In the genomic region with DNA sequence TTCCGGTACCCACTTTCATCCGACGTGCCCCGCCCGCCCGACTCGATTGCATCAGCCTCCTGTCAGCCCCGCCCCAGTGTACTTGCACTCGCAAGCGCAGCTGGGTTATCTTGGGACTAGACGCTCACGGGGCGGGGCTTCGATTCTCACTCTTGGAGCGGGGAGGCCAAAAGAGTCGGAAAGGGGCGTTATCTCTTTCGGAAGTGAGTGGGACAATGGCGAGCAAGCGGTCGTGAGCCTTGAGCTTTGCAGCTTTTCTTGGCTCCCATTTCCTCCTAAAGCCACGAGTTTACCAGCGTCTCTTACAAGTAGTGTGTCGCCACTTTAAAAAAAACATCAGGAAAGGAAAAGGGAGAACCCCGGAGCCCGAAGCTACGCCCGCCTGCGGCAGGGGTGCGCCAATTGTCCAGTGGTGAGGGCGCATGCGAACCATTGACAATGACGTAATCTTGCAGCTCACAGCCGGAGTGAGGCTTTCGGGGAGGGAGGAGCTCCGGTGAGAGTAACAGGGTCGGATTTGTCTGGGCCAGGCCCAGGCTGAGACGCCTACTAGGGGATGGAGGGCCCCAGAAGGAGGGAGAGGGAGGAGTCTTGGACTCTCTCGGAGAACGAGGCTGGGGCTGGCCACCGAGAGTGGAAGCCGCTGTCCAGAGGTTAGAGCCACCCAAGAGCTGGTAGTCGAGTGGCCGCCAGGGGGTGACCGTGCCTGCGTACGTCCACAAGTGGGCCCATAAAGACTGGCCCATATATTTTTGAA, we compare ENCODE assay signal across 8 cellular contexts.
DNase-seq lines count a peak whose midpoint lies in the region; ATAC-seq, FAIRE-seq and TF ChIP-seq lines count a peak whose summit lies in the region.

No MANE protein-coding gene starts in this region.

- no peak for FAIRE-seq in bronchial epithelial cell (lab: Jason Lieb, UNC)

- H3K27ac ChIP-seq in WERI-Rb-1: peak overlapping the region; percentile 86
- peak overlapping the region in 20 of 21 experiments; percentile 59 to 90 (median 82) for H3K27ac ChIP-seq in skin epidermis

- TF ChIP-seq CTCF in WERI-Rb-1 (IDR thresholded peaks at IDR 0.05; ENCODE audit: low read depth, low read length) (peak; percentile 69), bronchial epithelial cell (IDR thresholded peaks at IDR 0.05; ENCODE audit: insufficient read depth, low read length, severe bottlenecking) (peak; percentile 69)

- H3K36me3 ChIP-seq in WERI-Rb-1: no peaks in the 10 kb centered on the region
- no peaks in the 10 kb centered on the region for H3K36me3 ChIP-seq in bronchial epithelial cell (ENCODE audit: control insufficient read depth, insufficient read depth, low read length)

- H3K9me3 ChIP-seq in WERI-Rb-1 (ENCODE audit: severe bottlenecking): no peaks in the 10 kb centered on the region

- peak; percentile 96 for ATAC-seq in GM18909 (IDR thresholded peaks at IDR 0.05; ENCODE audit: poor library complexity, unreplicated experiment)
- ATAC-seq in HG03159 (IDR thresholded peaks at IDR 0.05; ENCODE audit: unreplicated experiment): peak; percentile 95

- H3K4me3 ChIP-seq in WERI-Rb-1 (ENCODE audit: low read depth, low read length): peak overlapping the region; percentile 58
- H3K4me3 ChIP-seq in bronchial epithelial cell (ENCODE audit: low read depth, low read length): peak overlapping the region; percentile 48
- H3K4me3 ChIP-seq in skin epidermis: peak overlapping the region; percentile 20 to 43 (median 38)

- DNase-seq in AG08395 (ENCODE audit: low spot score) (peak; percentile 93), NCI-H2196 treated with DMSO at 0.1 percent for 48 hours (lab: John Stamatoyannopoulos, UW; ENCODE audit: unreplicated experiment) (peak; percentile 81), WERI-Rb-1 (peak; percentile 94), bronchial epithelial cell (ENCODE audit: low read depth) (peak; percentile 87), iPS-NIHi11 (ENCODE audit: low spot score) (peak; percentile 83)

- no peaks in the 10 kb centered on the region for H3K27me3 ChIP-seq in WERI-Rb-1 (ENCODE audit: insufficient read depth, low read depth, severe bottlenecking)
- no peaks in the 10 kb centered on the region for H3K27me3 ChIP-seq in bronchial epithelial cell (ENCODE audit: control insufficient read depth, insufficient read depth, low read length)

Comparison
In these comparisons a context has a peak if more than half of its experiments do, and no peak if none do; other contexts are left out.
1. Peak in every context shown above with its lines: DNase-seq, ATAC-seq, H3K4me3 ChIP-seq and H3K27ac ChIP-seq.